Comparison of ENCODE assay signal across 27 cellular contexts in genomic region chr16:51286272-51286671, GRCh38.
"Had no signal": no experiment of that assay in that cellular context is flagged by ENCODE, and none has a peak within 500 bp of the region (broad histone marks: within the 10 kb centered on the region; RNA-seq: fewer than 3 reads in every experiment).

No MANE protein-coding gene starts in this region.

- H3K4me1 ChIP-seq: parathyroid adenoma, psoas muscle, spleen, suprapubic skin, testis, tibial nerve, upper lobe of left lung, vagina had no signal

- DNase-seq: natural killer cell; occipital lobe; ovary; posterior cingulate gyrus; psoas muscle; right cardiac atrium; spleen; stimulated activated CD4-positive, alpha-beta T cell treated with anti-CD3 and anti-CD28 coated beads, Interleukin-12 subunit alpha, Interleukin-12 subunit beta, amount 100 ng/mL, for 4 hours; stimulated activated CD4-positive, alpha-beta T cell treated with anti-CD3 and anti-CD28 coated beads, Interleukin-1b, Interleukin-23, amount 100 ng/mL, for 48 hours; stimulated activated CD4-positive, alpha-beta T cell treated with anti-CD3 and anti-CD28 coated beads, Interleukin-4, amount 100 ng/mL, for 1 hour; stimulated activated CD4-positive, alpha-beta T cell treated with anti-CD3 and anti-CD28 coated beads, Interleukin-4, amount 100 ng/mL, for 4 hours; stimulated activated CD8-positive, alpha-beta memory T cell treated with anti-CD3 and anti-CD28 coated beads, Interleukin-4, amount 100 ng/mL, for 48 hours; stimulated activated naive CD4-positive, alpha-beta T cell; stimulated activated naive CD8-positive, alpha-beta T cell treated with anti-CD3 and anti-CD28 coated beads, Interleukin-15, amount 100 ng/mL, for 72 hours; stimulated activated naive CD8-positive, alpha-beta T cell treated with anti-CD3 and anti-CD28 coated beads, Interleukin-15, Interleukin-2, amounts not matched to agents 100 U/mL and 50 U/mL, for 24 hours; substantia nigra; testis; trophoblast cell; upper lobe of left lung had no signal

- H3K4me3 ChIP-seq: neural progenitor cell, ovary, psoas muscle, skin epidermis, smooth muscle cell, spleen, suprapubic skin, testis, tibial nerve, upper lobe of left lung, vagina had no signal

- H2AFZ ChIP-seq: neural progenitor cell, parathyroid adenoma had no signal

- H3K27me3 ChIP-seq: neural progenitor cell, ovary, spleen, suprapubic skin, testis, tibial nerve, upper lobe of left lung, vagina had no signal

- H3K9ac ChIP-seq: neural progenitor cell, parathyroid adenoma had no signal

- H3K36me3 ChIP-seq: neural progenitor cell, ovary, spleen, suprapubic skin, tibial nerve, upper lobe of left lung, vagina had no signal

- H3K27ac ChIP-seq: neural progenitor cell, ovary, parathyroid adenoma, psoas muscle, skin epidermis, spleen, suprapubic skin, testis, tibial nerve, upper lobe of left lung, vagina had no signal

- H3K9me3 ChIP-seq: ovary, psoas muscle, suprapubic skin, testis, upper lobe of left lung, vagina had no signal

- H3K79me2 ChIP-seq: parathyroid adenoma had no signal

- FAIRE-seq: urothelium cell line had no signal

- H3K4me2 ChIP-seq: neural progenitor cell, smooth muscle cell had no signal
